ENCODE assay signal across 8 cellular contexts in the genomic region with DNA sequence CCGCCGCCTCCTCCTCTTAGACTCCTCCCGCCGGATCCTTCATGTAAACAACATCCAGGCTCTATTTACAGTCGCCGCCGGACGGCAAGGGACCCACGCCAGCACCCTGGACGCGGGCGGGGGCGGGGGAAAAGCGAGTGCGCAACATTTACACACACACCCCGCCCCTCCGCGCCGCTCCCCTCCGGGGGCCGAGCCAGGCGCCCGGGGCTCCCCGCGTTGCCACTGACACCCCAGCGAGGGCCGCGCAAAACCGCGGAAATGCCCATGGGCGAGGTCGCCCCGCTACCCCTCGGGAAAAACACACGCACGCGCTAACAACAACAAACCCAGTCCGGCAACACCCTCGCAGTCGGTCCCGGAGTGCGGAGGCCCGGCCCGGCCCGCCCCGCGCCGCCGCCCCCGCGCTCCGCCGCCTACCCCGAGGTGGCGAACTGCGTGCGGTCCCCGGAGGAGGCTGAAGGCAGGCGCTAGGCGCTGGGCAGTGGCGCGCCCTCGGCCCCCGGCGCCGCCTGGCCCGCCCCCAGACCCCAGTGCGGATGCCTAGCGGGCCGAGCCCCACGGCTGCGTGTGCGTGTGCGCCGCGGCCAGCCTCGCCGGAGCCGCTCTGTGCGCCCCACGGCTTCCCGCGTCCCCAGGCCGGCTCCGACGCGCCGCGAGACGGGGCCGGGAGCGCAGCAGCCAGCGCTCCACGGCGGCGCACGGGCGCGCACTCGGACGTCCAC.
A peak's percentile ranks its signal among the peaks of the same experiment; 100 is the strongest.
DNase-seq lines count a peak whose midpoint lies in the region; ATAC-seq and TF ChIP-seq lines count a peak whose summit lies in the region.

No MANE protein-coding gene starts in this region.

- H3K4me3 Mint-ChIP-seq in activated T-helper 2 cell treated with anti-CD3 and anti-CD28 coated beads, Interferon-gamma antibody, Interleukin-2, Interleukin-4, amounts not matched to agents 10 μg/mL and 5 μg/mL and 100 μg/mL, durations not matched to agents 14 hours and 24 hours and 36 hours (ENCODE audit: low read depth) = peak overlapping the region; percentile 87
- H3K4me3 Mint-ChIP-seq in naive thymus-derived CD8-positive, alpha-beta T cell = peak overlapping the region; percentile 88 to 99 (median 96)
- H3K4me3 Mint-ChIP-seq in stimulated activated naive B cell treated with anti-CD40 and anti-IgM and Interleukin-4, amounts not matched to agents 10 μg/mL and 1 μg/mL and 100 μg/mL, for 72 hours = peak overlapping the region; percentile 94 to 99

- H3K27me3 Mint-ChIP-seq in activated T-helper 2 cell treated with anti-CD3 and anti-CD28 coated beads, Interferon-gamma antibody, Interleukin-2, Interleukin-4, amounts not matched to agents 10 μg/mL and 5 μg/mL and 100 μg/mL, durations not matched to agents 14 hours and 24 hours and 36 hours (ENCODE audit: low read depth) = peaks cover 2% of the 10 kb centered on the region
- H3K27me3 Mint-ChIP-seq in naive thymus-derived CD8-positive, alpha-beta T cell = no peaks in the 10 kb centered on the region
- no peaks in the 10 kb centered on the region for H3K27me3 Mint-ChIP-seq in stimulated activated naive B cell treated with anti-CD40 and anti-IgM and Interleukin-4, amounts not matched to agents 10 μg/mL and 1 μg/mL and 100 μg/mL, for 72 hours

- TF ChIP-seq CTCF in GM13977 (IDR thresholded peaks at IDR 0.05; ENCODE audit: extremely low read depth, insufficient read depth, missing control alignments) = no peak

- H3K4me1 Mint-ChIP-seq in activated T-helper 2 cell treated with anti-CD3 and anti-CD28 coated beads, Interferon-gamma antibody, Interleukin-2, Interleukin-4, amounts not matched to agents 10 μg/mL and 5 μg/mL and 100 μg/mL, durations not matched to agents 14 hours and 24 hours and 36 hours (ENCODE audit: low read depth) = peaks cover 31% of the 10 kb centered on the region
- H3K4me1 Mint-ChIP-seq in naive thymus-derived CD8-positive, alpha-beta T cell = peaks cover 39 to 72% (median 64%) of the 10 kb centered on the region in 4 donors
- peaks cover 25 to 48% of the 10 kb centered on the region in 2 donors for H3K4me1 Mint-ChIP-seq in stimulated activated naive B cell treated with anti-CD40 and anti-IgM and Interleukin-4, amounts not matched to agents 10 μg/mL and 1 μg/mL and 100 μg/mL, for 72 hours

- intact Hi-C loops in activated T-helper 2 cell treated with anti-CD3 and anti-CD28 coated beads, Interferon-gamma antibody, Interleukin-2, Interleukin-4, amounts not matched to agents 10 μg/mL and 5 μg/mL and 100 μg/mL, durations not matched to agents 14 hours and 24 hours and 36 hours (cut with micrococcal nuclease) = loop anchor here (2.0 to 10.0 kb wide), 6 partner anchors 65 to 1472 kb away; a partner anchor contains a TSS

- peak; percentile 52 for ATAC-seq in HG03439 (IDR thresholded peaks at IDR 0.05; ENCODE audit: unreplicated experiment)
- ATAC-seq in naive thymus-derived CD8-positive, alpha-beta T cell = peak; percentile 61 to 67
- peak; percentile 75 to 76 for ATAC-seq in stimulated activated naive B cell treated with anti-CD40 and anti-IgM and Interleukin-4, amounts not matched to agents 10 μg/mL and 1 μg/mL and 100 μg/mL, for 72 hours (replicated peaks)

- in situ Hi-C loops in GM13977 (cut with MboI; ENCODE audit: low pct_unique_long_range_greater_than_20kb, low sequenced_read_pairs, unreplicated experiment) = loop anchor here (25.0 kb wide), 1 partner anchor 620 kb away; no protein-coding TSS in a partner anchor

- H3K27ac Mint-ChIP-seq in activated T-helper 2 cell treated with anti-CD3 and anti-CD28 coated beads, Interferon-gamma antibody, Interleukin-2, Interleukin-4, amounts not matched to agents 10 μg/mL and 5 μg/mL and 100 μg/mL, durations not matched to agents 14 hours and 24 hours and 36 hours = peak overlapping the region; percentile 74
- peak overlapping the region; percentile 97 to 100 (median 98) for H3K27ac Mint-ChIP-seq in naive thymus-derived CD8-positive, alpha-beta T cell
- H3K27ac Mint-ChIP-seq in stimulated activated naive B cell treated with anti-CD40 and anti-IgM and Interleukin-4, amounts not matched to agents 10 μg/mL and 1 μg/mL and 100 μg/mL, for 72 hours = peak overlapping the region; percentile 92

- H3K36me3 Mint-ChIP-seq in activated T-helper 2 cell treated with anti-CD3 and anti-CD28 coated beads, Interferon-gamma antibody, Interleukin-2, Interleukin-4, amounts not matched to agents 10 μg/mL and 5 μg/mL and 100 μg/mL, durations not matched to agents 14 hours and 24 hours and 36 hours (ENCODE audit: low read depth) = no peaks in the 10 kb centered on the region
- H3K36me3 Mint-ChIP-seq in naive thymus-derived CD8-positive, alpha-beta T cell = peaks cover 0 to 14% (median 12%) of the 10 kb centered on the region in 3 donors
- peaks cover 1 to 4% of the 10 kb centered on the region in 2 donors for H3K36me3 Mint-ChIP-seq in stimulated activated naive B cell treated with anti-CD40 and anti-IgM and Interleukin-4, amounts not matched to agents 10 μg/mL and 1 μg/mL and 100 μg/mL, for 72 hours

- peak; percentile 62 for DNase-seq in 8988T
- DNase-seq in GM13977 (ENCODE audit: low spot score) = peak; percentile 81
- DNase-seq in RKO (ENCODE audit: low spot score) = peak; percentile 81
- peak; percentile 49 for DNase-seq in activated T-helper 2 cell treated with anti-CD3 and anti-CD28 coated beads, Interferon-gamma antibody, Interleukin-2, Interleukin-4, amounts not matched to agents 10 μg/mL and 5 μg/mL and 100 μg/mL, durations not matched to agents 14 hours and 24 hours and 36 hours (ENCODE audit: low spot score)
- peak; percentile 77 for DNase-seq in fibroblast of peridontal ligament (ENCODE audit: extremely low read depth)
- peak; percentile 71 to 89 (median 82) for DNase-seq in naive thymus-derived CD8-positive, alpha-beta T cell
- peak; percentile 58 for DNase-seq in stimulated activated naive B cell treated with anti-CD40 and anti-IgM and Interleukin-4, amounts not matched to agents 10 μg/mL and 1 μg/mL and 100 μg/mL, for 72 hours

- POLR2A ChIA-PET in naive thymus-derived CD8-positive, alpha-beta T cell (lab: Charles Lee) = interaction anchor here (0.7 to 3.9 kb wide), 9 partner anchors 8 to 352 kb away, joined by 3 to 35 read pairs (median 8); a partner anchor contains a TSS

- no peaks in the 10 kb centered on the region for H3K9me3 Mint-ChIP-seq in activated T-helper 2 cell treated with anti-CD3 and anti-CD28 coated beads, Interferon-gamma antibody, Interleukin-2, Interleukin-4, amounts not matched to agents 10 μg/mL and 5 μg/mL and 100 μg/mL, durations not matched to agents 14 hours and 24 hours and 36 hours
- no peaks in the 10 kb centered on the region for H3K9me3 Mint-ChIP-seq in naive thymus-derived CD8-positive, alpha-beta T cell
- H3K9me3 Mint-ChIP-seq in stimulated activated naive B cell treated with anti-CD40 and anti-IgM and Interleukin-4, amounts not matched to agents 10 μg/mL and 1 μg/mL and 100 μg/mL, for 72 hours = no peaks in the 10 kb centered on the region

Comparison
In these comparisons a context has a peak if more than half of its experiments do, and no peak if none do; other contexts are left out.
1. Peak in every context shown above with its lines: DNase-seq and ATAC-seq.